18 cellular contexts compared by ENCODE assay signal in genomic region chr5:172841258-172841657, GRCh38. TPM values are rescaled to one million over a fixed set of nuclear protein-coding genes. Genes with fewer than 3 reads are reported as not detected.
DNase-seq lines count a peak whose midpoint lies in the region; ATAC-seq, FAIRE-seq and TF ChIP-seq lines count a peak whose summit lies in the region.
"Had no signal": no experiment of that assay in that cellular context is flagged by ENCODE, and none has a peak within 500 bp of the region (broad histone marks: within the 10 kb centered on the region; RNA-seq: fewer than 3 reads in every experiment).

No MANE protein-coding gene starts in this region.

- peak overlapping the region in 9 of 11 experiments; percentile 13 to 66 (median 34); a peak in 13 of 22 replicates for H3K9ac ChIP-seq in BLaER1 treated with 17β-estradiol and CSF1 and Interleukin-3, amounts not matched to agents 10 nM and 100 nM
- H3K9ac ChIP-seq in trophoblast cell (ENCODE audit: low read length): no peak overlapping the region

- no peak overlapping the region for H2AK5ac ChIP-seq in trophoblast cell (ENCODE audit: low read length)

- H3K27me3 ChIP-seq in BLaER1 treated with 17β-estradiol and CSF1 and Interleukin-3, amounts not matched to agents 10 nM and 100 nM: no peaks in the 10 kb centered on the region
- no peaks in the 10 kb centered on the region for H3K27me3 ChIP-seq in ascending aorta
- no peaks in the 10 kb centered on the region for H3K27me3 ChIP-seq in prostate gland (replicated peaks; ENCODE audit: insufficient read depth)
- no peaks in the 10 kb centered on the region for H3K27me3 ChIP-seq in trophoblast cell (ENCODE audit: insufficient read depth, low read length)

- 81% methylated on average over 6 of the region's 6 CpGs for WGBS in prostate gland
- WGBS in trophoblast cell (ENCODE audit: extremely low coverage, insufficient coverage, insufficient read length): no CpG with 5 or more reads among the region's 6 CpGs

- TF ChIP-seq CTCF in ascending aorta (IDR thresholded peaks at IDR 0.05): no peak
- TF ChIP-seq CTCF in prostate gland (IDR thresholded peaks at IDR 0.05): no peak

- no peaks in the 10 kb centered on the region for H3K79me1 ChIP-seq in trophoblast cell (ENCODE audit: low read length)

- no peaks in the 10 kb centered on the region for H3K9me3 ChIP-seq in BLaER1 treated with 17β-estradiol and CSF1 and Interleukin-3, amounts not matched to agents 10 nM and 100 nM (replicated peaks in 1 of 11)
- H3K9me3 ChIP-seq in ascending aorta (no peaks in the 10 kb centered on the region), prostate gland (no peaks in the 10 kb centered on the region), trophoblast cell (ENCODE audit: insufficient read depth, low read depth, low read length) (no peaks in the 10 kb centered on the region)
- H3K9me3 ChIP-seq: mucosa of descending colon had no signal

- peaks cover 71 to 100% (median 100%) of the 10 kb centered on the region in 10 experiments for H3K4me1 ChIP-seq in BLaER1 treated with 17β-estradiol and CSF1 and Interleukin-3, amounts not matched to agents 10 nM and 100 nM
- H3K4me1 ChIP-seq in ascending aorta (peaks cover 6 to 38% of the 10 kb centered on the region in 2 donors), prostate gland (replicated peaks) (peaks cover 28% of the 10 kb centered on the region), trophoblast cell (ENCODE audit: control insufficient read depth in 1 of 2, insufficient read depth in 2 of 2, low read length in 2 of 2) (no peaks in the 10 kb centered on the region)

- no peaks in the 10 kb centered on the region for H3K79me2 ChIP-seq in trophoblast cell (ENCODE audit: control insufficient read depth, insufficient read depth, low read length, poor library complexity)

- no peak for DNase-seq in ascending aorta (ENCODE audit: low spot score in 2 of 2)
- no peak for DNase-seq in prostate gland (ENCODE audit: low spot score)
- DNase-seq in trophoblast cell: no peak
- no peak for DNase-seq in GM12891 (ENCODE audit: insufficient read length, low spot score)
- DNase-seq in activated T-cell treated with anti-CD3 and anti-CD28 coated beads, Interleukin-2, amount 50 U/mL, for 4 hours: no peak
- DNase-seq: activated CD4-positive, alpha-beta T cell treated with anti-CD3 and anti-CD28 coated beads, Interleukin-2, amount 50 U/mL, for 1 hour; CD8-positive, alpha-beta memory T cell; GF-D8; HCEC 1CT; mucosa of descending colon; NCI-H446; stimulated activated CD4-positive, alpha-beta T cell treated with anti-CD3 and anti-CD28 coated beads, Interleukin-4, amount 100 ng/mL, for 24 hours; T-helper 2 cell had no signal

- intact Hi-C loops in ascending aorta (cut with DNase I): no loop called here
- intact Hi-C loops in prostate gland (cut with DNase I): no loop called here

- no peak overlapping the region for H4K8ac ChIP-seq in trophoblast cell (ENCODE audit: low read depth, low read length)

- peaks cover 0 to 32% (median 9%) of the 10 kb centered on the region in 11 experiments; a peak in 11 of 22 replicates for H4K20me1 ChIP-seq in BLaER1 treated with 17β-estradiol and CSF1 and Interleukin-3, amounts not matched to agents 10 nM and 100 nM

- TF ChIP-seq POLR2A in prostate gland (IDR thresholded peaks at IDR 0.05): no peak
- TF ChIP-seq POLR2A in GM12891 (IDR thresholded peaks at IDR 0.05; ENCODE audit: low read depth, low read length): no peak

- peak overlapping the region; percentile 25 to 100 (median 83); a peak in 21 of 22 replicates for H3K4me2 ChIP-seq in BLaER1 treated with 17β-estradiol and CSF1 and Interleukin-3, amounts not matched to agents 10 nM and 100 nM
- H3K4me2 ChIP-seq in trophoblast cell (ENCODE audit: low read length): no peak overlapping the region

- H2AFZ ChIP-seq in trophoblast cell (ENCODE audit: insufficient read depth, low read length, poor library complexity): no peak overlapping the region

- H3K27ac Mint-ChIP-seq in IgD-negative memory B cell: peak overlapping the region in 2 of 3 donors; percentile 59 to 82
- H3K27ac Mint-ChIP-seq: activated T-helper 1 cell treated with anti-CD3 and anti-CD28 coated beads, Interleukin-12 subunit alpha, Interleukin-12 subunit beta, Interleukin-2, Interleukin-4 antibody, amounts not matched to agents 30 ng/mL and 10 ng/mL and 1 ng/mL, durations not matched to agents 14 hours and 24 hours and 36 hours; stimulated activated effector memory CD8-positive, alpha-beta T cell treated with anti-CD3 and anti-CD28 coated beads, Interleukin-12 subunit alpha, Interleukin-12 subunit beta, amount 100 ng/mL, for 72 hours had no signal

- no peak for ATAC-seq in HG03175 (IDR thresholded peaks at IDR 0.05; ENCODE audit: unreplicated experiment)
- no peak for ATAC-seq in activated T-cell treated with anti-CD3 and anti-CD28 coated beads, Interleukin-2, amount 50 U/mL, for 4 hours
- ATAC-seq: mucosa of descending colon; stimulated activated effector memory CD8-positive, alpha-beta T cell treated with anti-CD3 and anti-CD28 coated beads, Interleukin-12 subunit alpha, Interleukin-12 subunit beta, amount 100 ng/mL, for 72 hours had no signal

- H2BK12ac ChIP-seq in trophoblast cell (ENCODE audit: low read length): no peak overlapping the region

- no peaks in the 10 kb centered on the region for H3K27me3 Mint-ChIP-seq in IgD-negative memory B cell
- H3K27me3 Mint-ChIP-seq in activated T-cell treated with anti-CD3 and anti-CD28 coated beads, Interleukin-2, amount 50 U/mL, for 4 hours (ENCODE audit: low read depth): no peaks in the 10 kb centered on the region
- H3K27me3 Mint-ChIP-seq: CD8-positive, alpha-beta memory T cell had no signal

- H3K4ac ChIP-seq in trophoblast cell (ENCODE audit: low read depth, low read length): no peak overlapping the region

- no peak overlapping the region for H4K12ac ChIP-seq in trophoblast cell (ENCODE audit: low read depth, low read length)

- no peak for FAIRE-seq in GM12891 (lab: Jason Lieb, UNC)

- H3K27ac ChIP-seq in BLaER1 treated with 17β-estradiol and CSF1 and Interleukin-3, amounts not matched to agents 10 nM and 100 nM: peak overlapping the region in 8 of 11 experiments; percentile 23 to 85 (median 48); a peak in 13 of 22 replicates
- H3K27ac ChIP-seq in ascending aorta: peak overlapping the region; percentile 63 to 79
- H3K27ac ChIP-seq in prostate gland: peak overlapping the region; percentile 91 to 96
- H3K27ac ChIP-seq in trophoblast cell (ENCODE audit: low read depth, low read length): no peak overlapping the region

- H3K14ac ChIP-seq in trophoblast cell (ENCODE audit: low read length): no peak overlapping the region

- no peaks in the 10 kb centered on the region for H3K9me3 Mint-ChIP-seq in IgD-negative memory B cell
- no peaks in the 10 kb centered on the region for H3K9me3 Mint-ChIP-seq in activated T-cell treated with anti-CD3 and anti-CD28 coated beads, Interleukin-2, amount 50 U/mL, for 4 hours
- H3K9me3 Mint-ChIP-seq: activated T-helper 1 cell treated with anti-CD3 and anti-CD28 coated beads, Interleukin-12 subunit alpha, Interleukin-12 subunit beta, Interleukin-2, Interleukin-4 antibody, amounts not matched to agents 30 ng/mL and 10 ng/mL and 1 ng/mL, durations not matched to agents 14 hours and 24 hours and 36 hours; CD8-positive, alpha-beta memory T cell; stimulated activated effector memory CD8-positive, alpha-beta T cell treated with anti-CD3 and anti-CD28 coated beads, Interleukin-12 subunit alpha, Interleukin-12 subunit beta, amount 100 ng/mL, for 72 hours had no signal

- peaks cover 7% of the 10 kb centered on the region for H3K36me3 Mint-ChIP-seq in IgD-negative memory B cell
- H3K36me3 Mint-ChIP-seq in activated T-cell treated with anti-CD3 and anti-CD28 coated beads, Interleukin-2, amount 50 U/mL, for 4 hours (ENCODE audit: insufficient read depth): peaks cover 4% of the 10 kb centered on the region
- H3K36me3 Mint-ChIP-seq: stimulated activated effector memory CD8-positive, alpha-beta T cell treated with anti-CD3 and anti-CD28 coated beads, Interleukin-12 subunit alpha, Interleukin-12 subunit beta, amount 100 ng/mL, for 72 hours had no signal

- no peak overlapping the region for H2BK5ac ChIP-seq in trophoblast cell (ENCODE audit: low read depth, low read length, poor library complexity)

- peaks cover 26 to 52% (median 34%) of the 10 kb centered on the region in 3 donors for H3K4me1 Mint-ChIP-seq in IgD-negative memory B cell
- H3K4me1 Mint-ChIP-seq in activated T-cell treated with anti-CD3 and anti-CD28 coated beads, Interleukin-2, amount 50 U/mL, for 4 hours (ENCODE audit: low read depth): peaks cover 32% of the 10 kb centered on the region

- H4K91ac ChIP-seq in trophoblast cell (ENCODE audit: low read depth, low read length): no peak overlapping the region

- H2BK120ac ChIP-seq in trophoblast cell (ENCODE audit: insufficient read depth, low read length, poor library complexity): no peak overlapping the region

- H3K4me3 Mint-ChIP-seq in IgD-negative memory B cell: peak overlapping the region in 1 of 4 donors; percentile 5
- no peak overlapping the region for H3K4me3 Mint-ChIP-seq in activated T-cell treated with anti-CD3 and anti-CD28 coated beads, Interleukin-2, amount 50 U/mL, for 4 hours
- H3K4me3 Mint-ChIP-seq: activated T-helper 1 cell treated with anti-CD3 and anti-CD28 coated beads, Interleukin-12 subunit alpha, Interleukin-12 subunit beta, Interleukin-2, Interleukin-4 antibody, amounts not matched to agents 30 ng/mL and 10 ng/mL and 1 ng/mL, durations not matched to agents 14 hours and 24 hours and 36 hours; stimulated activated effector memory CD8-positive, alpha-beta T cell treated with anti-CD3 and anti-CD28 coated beads, Interleukin-12 subunit alpha, Interleukin-12 subunit beta, amount 100 ng/mL, for 72 hours had no signal

- H3K4me3 ChIP-seq in BLaER1 treated with 17β-estradiol and CSF1 and Interleukin-3, amounts not matched to agents 10 nM and 100 nM: 0 out of 20 replicates have a peak overlapping the region, but pooled peaks of 1 of the 10 experiments have one; percentile 6
- H3K4me3 ChIP-seq in ascending aorta: no peak overlapping the region
- no peak overlapping the region for H3K4me3 ChIP-seq in prostate gland
- no peak overlapping the region for H3K4me3 ChIP-seq in trophoblast cell (ENCODE audit: low read depth, low read length)
- H3K4me3 ChIP-seq: mucosa of descending colon had no signal

- H3K18ac ChIP-seq in trophoblast cell (ENCODE audit: low read length): no peak overlapping the region

- H3K23ac ChIP-seq in trophoblast cell (ENCODE audit: low read length): no peak overlapping the region

- peaks cover 0 to 75% (median 6%) of the 10 kb centered on the region in 11 experiments; a peak in 8 of 22 replicates for H3K36me3 ChIP-seq in BLaER1 treated with 17β-estradiol and CSF1 and Interleukin-3, amounts not matched to agents 10 nM and 100 nM
- H3K36me3 ChIP-seq in ascending aorta (peaks cover 2 to 19% of the 10 kb centered on the region in 2 donors), prostate gland (no peaks in the 10 kb centered on the region), trophoblast cell (ENCODE audit: control insufficient read depth in 1 of 2, insufficient read depth in 2 of 2, low read length in 2 of 2) (peaks cover 3% of the 10 kb centered on the region in 2 experiments)

RNA-seq across cellular contexts. Expression of gene ERGIC1, which starts 7.2 kb away (rescaled TPM):
- polyA plus RNA-seq in IgD-negative memory B cell: 55.8 TPM
- total RNA-seq in ascending aorta (184 TPM), prostate gland (100 to 1,000 TPM; 228 to 380 TPM)
- 53.9 and 54.4 TPM in 2 replicates for polyA plus RNA-seq in trophoblast cell (2013)
- polyA plus RNA-seq in GM12891 (2012; ENCODE audit: low read depth, missing spikeins): 57.4 TPM
- total RNA-seq in activated T-cell treated with anti-CD3 and anti-CD28 coated beads, Interleukin-2, amount 50 U/mL, for 4 hours: 10 to 100 TPM; 28.7 to 36.3 (median 32.1) TPM
